ENCODE assay signal across 8 cellular contexts in the genomic region with DNA sequence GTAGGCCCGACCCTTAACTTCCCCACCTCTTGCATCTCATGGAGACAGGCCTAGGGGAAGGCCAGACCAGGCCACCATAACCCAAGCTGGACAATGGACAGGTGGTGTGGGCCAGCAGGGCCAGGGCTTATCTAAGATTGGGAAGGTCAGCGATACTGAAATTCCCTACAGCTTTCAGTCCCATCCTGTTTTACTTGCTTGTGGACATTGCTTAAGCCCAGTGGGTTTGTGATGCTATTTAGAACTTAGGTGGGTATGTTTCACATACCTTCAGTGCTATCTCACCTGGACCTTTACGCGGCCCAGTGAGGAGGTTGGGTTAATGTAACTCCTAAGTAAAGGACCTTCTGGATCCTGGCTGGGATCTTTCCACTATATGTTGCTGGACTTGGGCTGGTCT. TPM values are rescaled to one million over a fixed set of nuclear protein-coding genes. Genes with fewer than 3 reads are reported as not detected.
DNase-seq lines count a peak whose midpoint lies in the region; ATAC-seq lines count a peak whose summit lies in the region.

No MANE protein-coding gene starts in this region.

- no peaks in the 10 kb centered on the region for H3K9me3 Mint-ChIP-seq in activated CD4-positive, alpha-beta T cell treated with anti-CD3 and anti-CD28 coated beads for 36 hours (ENCODE audit: low read depth)
- no peaks in the 10 kb centered on the region for H3K9me3 Mint-ChIP-seq in activated naive CD8-positive, alpha-beta T cell treated with anti-CD3 and anti-CD28 coated beads for 36 hours

- peaks cover 14% of the 10 kb centered on the region for H3K36me3 Mint-ChIP-seq in activated CD4-positive, alpha-beta T cell treated with anti-CD3 and anti-CD28 coated beads for 36 hours (ENCODE audit: low read depth)
- H3K36me3 Mint-ChIP-seq in activated naive CD8-positive, alpha-beta T cell treated with anti-CD3 and anti-CD28 coated beads for 36 hours = peaks cover 27% of the 10 kb centered on the region

- no peak for ATAC-seq in activated CD4-positive, alpha-beta T cell treated with anti-CD3 and anti-CD28 coated beads for 36 hours
- ATAC-seq in GM19463 (IDR thresholded peaks at IDR 0.05; ENCODE audit: unreplicated experiment) = no peak

- H3K4me1 ChIP-seq in iPS-20b (ENCODE audit: insufficient read depth, low read length) (peaks cover 31% of the 10 kb centered on the region), subcutaneous abdominal adipose tissue (ENCODE audit: control insufficient read depth in 5 of 5, insufficient read depth in 5 of 5, low read length in 5 of 5) (peaks cover 14 to 62% (median 48%) of the 10 kb centered on the region in 5 donors)

- H3K9me3 ChIP-seq in iPS-20b (ENCODE audit: insufficient read depth, low read depth, low read length) = no peaks in the 10 kb centered on the region
- no peaks in the 10 kb centered on the region for H3K9me3 ChIP-seq in subcutaneous abdominal adipose tissue (ENCODE audit: control insufficient read depth in 5 of 5, low read length in 5 of 5)

- no peak for DNase-seq in activated CD4-positive, alpha-beta T cell treated with anti-CD3 and anti-CD28 coated beads for 36 hours
- no peak for DNase-seq in activated CD4-positive, alpha-beta T cell treated with anti-CD3 and anti-CD28 coated beads, Interleukin-2, amount 50 U/mL, for 1 hour
- DNase-seq in activated naive CD8-positive, alpha-beta T cell treated with anti-CD3 and anti-CD28 coated beads for 36 hours = no peak
- DNase-seq in NCI-H1436 treated with DMSO at 0.1 percent for 48 hours (lab: John Stamatoyannopoulos, UW) = no peak
- DNase-seq in stimulated activated CD4-positive, alpha-beta T cell treated with anti-CD3 and anti-CD28 coated beads, Interleukin-4, amount 100 ng/mL, for 1 hour = no peak

- H3K27ac Mint-ChIP-seq in activated CD4-positive, alpha-beta T cell treated with anti-CD3 and anti-CD28 coated beads for 36 hours = no peak overlapping the region
- no peak overlapping the region for H3K27ac Mint-ChIP-seq in activated naive CD8-positive, alpha-beta T cell treated with anti-CD3 and anti-CD28 coated beads for 36 hours

- H3K27me3 ChIP-seq in iPS-20b (ENCODE audit: insufficient read depth, low read length) (no peaks in the 10 kb centered on the region), subcutaneous abdominal adipose tissue (ENCODE audit: control insufficient read depth in 5 of 5, insufficient read depth in 4 of 5, low read length in 5 of 5) (peaks cover 0 to 4% (median 0%) of the 10 kb centered on the region in 5 donors)

- POLR2A ChIA-PET in activated CD4-positive, alpha-beta T cell treated with anti-CD3 and anti-CD28 coated beads for 36 hours (lab: Charles Lee) = interaction anchor here (1.0 to 1.2 kb wide), 2 partner anchors 15 to 22 kb away, joined by 3 to 4 read pairs; no protein-coding TSS in a partner anchor

- CTCF ChIA-PET in activated CD4-positive, alpha-beta T cell treated with anti-CD3 and anti-CD28 coated beads for 36 hours (lab: Charles Lee) = interaction anchor here (0.5 to 2.0 kb wide), 4 partner anchors 12 to 251 kb away, joined by 3 to 8 read pairs (median 4); partner anchors contain the start of genes FADS1 and FEN1

- H3K36me3 ChIP-seq in iPS-20b (ENCODE audit: insufficient read depth, low read depth, low read length) (peaks cover 35% of the 10 kb centered on the region; the same call in 1 of the 2 replicates), subcutaneous abdominal adipose tissue (ENCODE audit: control insufficient read depth in 5 of 5, insufficient read depth in 5 of 5, low read length in 5 of 5) (no peaks in the 10 kb centered on the region)

- peak overlapping the region; percentile 84 for H3K4me3 Mint-ChIP-seq in activated CD4-positive, alpha-beta T cell treated with anti-CD3 and anti-CD28 coated beads for 36 hours
- H3K4me3 Mint-ChIP-seq in activated naive CD8-positive, alpha-beta T cell treated with anti-CD3 and anti-CD28 coated beads for 36 hours = peak overlapping the region; percentile 89

- H3K4me3 ChIP-seq in iPS-20b (ENCODE audit: low read length) (peak overlapping the region; percentile 88), subcutaneous abdominal adipose tissue (ENCODE audit: low read depth in 1 of 5, low read length in 5 of 5) (peak overlapping the region in 1 of 5 donors; percentile 77)

- H3K27me3 Mint-ChIP-seq in activated CD4-positive, alpha-beta T cell treated with anti-CD3 and anti-CD28 coated beads for 36 hours = peaks cover 38% of the 10 kb centered on the region
- peaks cover 41% of the 10 kb centered on the region for H3K27me3 Mint-ChIP-seq in activated naive CD8-positive, alpha-beta T cell treated with anti-CD3 and anti-CD28 coated beads for 36 hours

- no peak overlapping the region for H3K27ac ChIP-seq in iPS-20b (ENCODE audit: low read length)
- H3K27ac ChIP-seq in subcutaneous abdominal adipose tissue (ENCODE audit: low read depth, low read length) = peak overlapping the region; percentile 55

- H3K4me1 Mint-ChIP-seq in activated CD4-positive, alpha-beta T cell treated with anti-CD3 and anti-CD28 coated beads for 36 hours = peaks cover 29% of the 10 kb centered on the region
- H3K4me1 Mint-ChIP-seq in activated naive CD8-positive, alpha-beta T cell treated with anti-CD3 and anti-CD28 coated beads for 36 hours = peaks cover 23% of the 10 kb centered on the region

- H3K9ac ChIP-seq in iPS-20b (ENCODE audit: low read depth, low read length) = peak overlapping the region; percentile 98; the same call in 1 of the 2 replicates
- peak overlapping the region in 1 of 5 donors; percentile 21 for H3K9ac ChIP-seq in subcutaneous abdominal adipose tissue (ENCODE audit: low read length in 5 of 5)

- intact Hi-C loops in activated CD4-positive, alpha-beta T cell treated with anti-CD3 and anti-CD28 coated beads for 36 hours (cut with DNase I, micrococcal nuclease) = no loop called here

RNA-seq across cellular contexts. Expression of gene FADS2, which starts 1.7 kb away (rescaled TPM):
- 10 to 100 TPM; 51.0 to 58.4 TPM for total RNA-seq in activated CD4-positive, alpha-beta T cell treated with anti-CD3 and anti-CD28 coated beads for 36 hours
- 10 to 100 TPM; 65.4 to 65.6 TPM for total RNA-seq in activated naive CD8-positive, alpha-beta T cell treated with anti-CD3 and anti-CD28 coated beads for 36 hours

RNA-seq across cellular contexts. Expression of gene FADS1, which starts 13.0 kb away (rescaled TPM):
- total RNA-seq in activated CD4-positive, alpha-beta T cell treated with anti-CD3 and anti-CD28 coated beads for 36 hours = 10 to 100 TPM; 18.9 to 23.7 TPM
- 10 to 100 TPM; 18.1 to 18.2 TPM for total RNA-seq in activated naive CD8-positive, alpha-beta T cell treated with anti-CD3 and anti-CD28 coated beads for 36 hours

RNA-seq across cellular contexts. Expression of gene FEN1, which starts 37.1 kb away (rescaled TPM):
- total RNA-seq in activated CD4-positive, alpha-beta T cell treated with anti-CD3 and anti-CD28 coated beads for 36 hours = 100 to 1,000 TPM in 1 of 2 experiments, 10 to 100 TPM in 1; 70.0 to 108 TPM
- total RNA-seq in activated naive CD8-positive, alpha-beta T cell treated with anti-CD3 and anti-CD28 coated beads for 36 hours = 100 to 1,000 TPM; 135 to 140 TPM

RNA-seq across cellular contexts. Expression of gene TMEM258, which starts 37.4 kb away (rescaled TPM):
- 100 to 1,000 TPM; 172 to 176 TPM for total RNA-seq in activated CD4-positive, alpha-beta T cell treated with anti-CD3 and anti-CD28 coated beads for 36 hours
- total RNA-seq in activated naive CD8-positive, alpha-beta T cell treated with anti-CD3 and anti-CD28 coated beads for 36 hours = 100 to 1,000 TPM; 143 TPM
